In the genomic region with DNA sequence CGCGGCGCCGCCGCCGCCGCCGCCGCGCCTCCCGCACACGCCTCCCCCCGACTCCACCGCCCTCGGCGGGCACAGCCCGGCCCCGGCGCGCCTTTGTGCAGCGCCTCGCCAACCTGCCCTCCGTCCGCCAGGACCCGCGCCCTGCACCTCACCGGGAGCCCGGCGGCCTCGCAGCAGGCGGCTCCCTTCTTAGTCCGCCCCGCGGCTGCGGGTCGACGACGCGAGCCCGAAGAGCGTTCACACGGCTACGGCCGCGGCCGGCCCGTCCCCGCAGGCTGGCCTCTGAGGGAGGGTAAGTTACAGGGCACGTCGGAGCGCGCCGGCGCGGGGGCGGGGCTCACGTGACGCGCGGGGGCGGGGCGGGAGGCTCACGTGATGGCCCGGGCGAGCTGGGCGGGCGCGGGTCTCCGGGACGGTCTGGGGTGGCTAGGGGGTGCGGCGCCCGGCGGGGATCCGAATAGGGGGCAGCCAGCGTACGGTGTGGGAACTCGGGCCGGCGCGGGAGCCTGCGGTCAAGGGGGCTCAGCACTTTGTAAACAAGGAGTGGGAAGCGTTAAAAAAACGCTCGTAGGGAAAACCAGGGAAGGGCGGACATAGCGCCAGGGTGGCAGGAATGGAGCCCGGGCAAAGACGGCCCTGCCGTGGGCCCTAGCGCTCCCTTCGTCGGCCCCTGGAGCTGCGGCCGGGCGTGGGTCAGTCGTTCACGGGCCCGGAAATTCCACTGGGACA, we compare ENCODE assay signal across 1 cellular context.
A peak's percentile ranks its signal among the peaks of the same experiment; 100 is the strongest.
TF ChIP-seq lines count a peak whose summit lies in the region.

A gene with protein sequence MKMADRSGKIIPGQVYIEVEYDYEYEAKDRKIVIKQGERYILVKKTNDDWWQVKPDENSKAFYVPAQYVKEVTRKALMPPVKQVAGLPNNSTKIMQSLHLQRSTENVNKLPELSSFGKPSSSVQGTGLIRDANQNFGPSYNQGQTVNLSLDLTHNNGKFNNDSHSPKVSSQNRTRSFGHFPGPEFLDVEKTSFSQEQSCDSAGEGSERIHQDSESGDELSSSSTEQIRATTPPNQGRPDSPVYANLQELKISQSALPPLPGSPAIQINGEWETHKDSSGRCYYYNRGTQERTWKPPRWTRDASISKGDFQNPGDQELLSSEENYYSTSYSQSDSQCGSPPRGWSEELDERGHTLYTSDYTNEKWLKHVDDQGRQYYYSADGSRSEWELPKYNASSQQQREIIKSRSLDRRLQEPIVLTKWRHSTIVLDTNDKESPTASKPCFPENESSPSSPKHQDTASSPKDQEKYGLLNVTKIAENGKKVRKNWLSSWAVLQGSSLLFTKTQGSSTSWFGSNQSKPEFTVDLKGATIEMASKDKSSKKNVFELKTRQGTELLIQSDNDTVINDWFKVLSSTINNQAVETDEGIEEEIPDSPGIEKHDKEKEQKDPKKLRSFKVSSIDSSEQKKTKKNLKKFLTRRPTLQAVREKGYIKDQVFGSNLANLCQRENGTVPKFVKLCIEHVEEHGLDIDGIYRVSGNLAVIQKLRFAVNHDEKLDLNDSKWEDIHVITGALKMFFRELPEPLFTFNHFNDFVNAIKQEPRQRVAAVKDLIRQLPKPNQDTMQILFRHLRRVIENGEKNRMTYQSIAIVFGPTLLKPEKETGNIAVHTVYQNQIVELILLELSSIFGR (minus strand): TSS at position 301 of the 729 bp plus-strand sequence. CDS start 19,976 bp downstream, outside the sequence.

TF ChIP-seq in K562, 482 proteins besides CTCF, POLR2A, EP300 and RAD21 (continued from another document and continues in another):
- TF ChIP-seq OTX1 (CRISPR knock-in tag; IDR thresholded peaks at IDR 0.05): peak; percentile 73
- TF ChIP-seq, protein P1, sequence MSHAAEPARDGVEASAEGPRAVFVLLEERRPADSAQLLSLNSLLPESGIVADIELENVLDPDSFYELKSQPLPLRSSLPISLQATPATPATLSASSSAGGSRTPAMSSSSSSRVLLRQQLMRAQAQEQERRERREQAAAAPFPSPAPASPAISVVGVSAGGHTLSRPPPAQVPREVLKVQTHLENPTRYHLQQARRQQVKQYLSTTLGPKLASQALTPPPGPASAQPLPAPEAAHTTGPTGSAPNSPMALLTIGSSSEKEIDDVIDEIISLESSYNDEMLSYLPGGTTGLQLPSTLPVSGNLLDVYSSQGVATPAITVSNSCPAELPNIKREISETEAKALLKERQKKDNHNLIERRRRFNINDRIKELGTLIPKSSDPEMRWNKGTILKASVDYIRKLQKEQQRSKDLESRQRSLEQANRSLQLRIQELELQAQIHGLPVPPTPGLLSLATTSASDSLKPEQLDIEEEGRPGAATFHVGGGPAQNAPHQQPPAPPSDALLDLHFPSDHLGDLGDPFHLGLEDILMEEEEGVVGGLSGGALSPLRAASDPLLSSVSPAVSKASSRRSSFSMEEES (CRISPR knock-in tag; IDR thresholded peaks at IDR 0.05): peak; percentile 90
- TF ChIP-seq, protein P2, sequence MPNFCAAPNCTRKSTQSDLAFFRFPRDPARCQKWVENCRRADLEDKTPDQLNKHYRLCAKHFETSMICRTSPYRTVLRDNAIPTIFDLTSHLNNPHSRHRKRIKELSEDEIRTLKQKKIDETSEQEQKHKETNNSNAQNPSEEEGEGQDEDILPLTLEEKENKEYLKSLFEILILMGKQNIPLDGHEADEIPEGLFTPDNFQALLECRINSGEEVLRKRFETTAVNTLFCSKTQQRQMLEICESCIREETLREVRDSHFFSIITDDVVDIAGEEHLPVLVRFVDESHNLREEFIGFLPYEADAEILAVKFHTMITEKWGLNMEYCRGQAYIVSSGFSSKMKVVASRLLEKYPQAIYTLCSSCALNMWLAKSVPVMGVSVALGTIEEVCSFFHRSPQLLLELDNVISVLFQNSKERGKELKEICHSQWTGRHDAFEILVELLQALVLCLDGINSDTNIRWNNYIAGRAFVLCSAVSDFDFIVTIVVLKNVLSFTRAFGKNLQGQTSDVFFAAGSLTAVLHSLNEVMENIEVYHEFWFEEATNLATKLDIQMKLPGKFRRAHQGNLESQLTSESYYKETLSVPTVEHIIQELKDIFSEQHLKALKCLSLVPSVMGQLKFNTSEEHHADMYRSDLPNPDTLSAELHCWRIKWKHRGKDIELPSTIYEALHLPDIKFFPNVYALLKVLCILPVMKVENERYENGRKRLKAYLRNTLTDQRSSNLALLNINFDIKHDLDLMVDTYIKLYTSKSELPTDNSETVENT (CRISPR knock-in tag; IDR thresholded peaks at IDR 0.05): peak; percentile 55; the same call in 1 of the 2 replicates
- TF ChIP-seq, protein P3, sequence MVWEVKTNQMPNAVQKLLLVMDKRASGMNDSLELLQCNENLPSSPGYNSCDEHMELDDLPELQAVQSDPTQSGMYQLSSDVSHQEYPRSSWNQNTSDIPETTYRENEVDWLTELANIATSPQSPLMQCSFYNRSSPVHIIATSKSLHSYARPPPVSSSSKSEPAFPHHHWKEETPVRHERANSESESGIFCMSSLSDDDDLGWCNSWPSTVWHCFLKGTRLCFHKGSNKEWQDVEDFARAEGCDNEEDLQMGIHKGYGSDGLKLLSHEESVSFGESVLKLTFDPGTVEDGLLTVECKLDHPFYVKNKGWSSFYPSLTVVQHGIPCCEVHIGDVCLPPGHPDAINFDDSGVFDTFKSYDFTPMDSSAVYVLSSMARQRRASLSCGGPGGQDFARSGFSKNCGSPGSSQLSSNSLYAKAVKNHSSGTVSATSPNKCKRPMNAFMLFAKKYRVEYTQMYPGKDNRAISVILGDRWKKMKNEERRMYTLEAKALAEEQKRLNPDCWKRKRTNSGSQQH (CRISPR knock-in tag; IDR thresholded peaks at IDR 0.05): peak; percentile 57; the same call in 1 of the 2 replicates
- TF ChIP-seq KDM2B (CRISPR knock-in tag; IDR thresholded peaks at IDR 0.05): 0 out of 2 replicates have a peak, but pooled peaks have one; percentile 30
- peak in 1 of 2 experiments; percentile 60; a peak in 2 of 4 replicates for TF ChIP-seq FOXA3 (CRISPR knock-in tag; conservative IDR thresholded peaks at IDR 0.05 in 1 of 2, IDR thresholded peaks at IDR 0.05 in 1 of 2)
- TF ChIP-seq, protein P4, sequence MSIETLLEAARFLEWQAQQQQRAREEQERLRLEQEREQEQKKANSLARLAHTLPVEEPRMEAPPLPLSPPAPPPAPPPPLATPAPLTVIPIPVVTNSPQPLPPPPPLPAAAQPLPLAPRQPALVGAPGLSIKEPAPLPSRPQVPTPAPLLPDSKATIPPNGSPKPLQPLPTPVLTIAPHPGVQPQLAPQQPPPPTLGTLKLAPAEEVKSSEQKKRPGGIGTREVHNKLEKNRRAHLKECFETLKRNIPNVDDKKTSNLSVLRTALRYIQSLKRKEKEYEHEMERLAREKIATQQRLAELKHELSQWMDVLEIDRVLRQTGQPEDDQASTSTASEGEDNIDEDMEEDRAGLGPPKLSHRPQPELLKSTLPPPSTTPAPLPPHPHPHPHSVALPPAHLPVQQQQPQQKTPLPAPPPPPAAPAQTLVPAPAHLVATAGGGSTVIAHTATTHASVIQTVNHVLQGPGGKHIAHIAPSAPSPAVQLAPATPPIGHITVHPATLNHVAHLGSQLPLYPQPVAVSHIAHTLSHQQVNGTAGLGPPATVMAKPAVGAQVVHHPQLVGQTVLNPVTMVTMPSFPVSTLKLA (conservative IDR thresholded peaks at IDR 0.05): peak; percentile 21 to 49; a peak in 3 of 4 replicates
- TF ChIP-seq BHLHE40 (IDR thresholded peaks at IDR 0.05; ENCODE audit: low read length): peak; percentile 97
- TF ChIP-seq GATAD2B (IDR thresholded peaks at IDR 0.05; ENCODE audit: borderline replicate concordance): peak; percentile 67; the same call in 1 of the 2 replicates
- no peak for TF ChIP-seq NCOA1 (IDR thresholded peaks at IDR 0.05; ENCODE audit: low read depth)
- peak; percentile 78 for TF ChIP-seq CTBP1 (IDR thresholded peaks at IDR 0.05; ENCODE audit: borderline replicate concordance)
- TF ChIP-seq, protein P5, sequence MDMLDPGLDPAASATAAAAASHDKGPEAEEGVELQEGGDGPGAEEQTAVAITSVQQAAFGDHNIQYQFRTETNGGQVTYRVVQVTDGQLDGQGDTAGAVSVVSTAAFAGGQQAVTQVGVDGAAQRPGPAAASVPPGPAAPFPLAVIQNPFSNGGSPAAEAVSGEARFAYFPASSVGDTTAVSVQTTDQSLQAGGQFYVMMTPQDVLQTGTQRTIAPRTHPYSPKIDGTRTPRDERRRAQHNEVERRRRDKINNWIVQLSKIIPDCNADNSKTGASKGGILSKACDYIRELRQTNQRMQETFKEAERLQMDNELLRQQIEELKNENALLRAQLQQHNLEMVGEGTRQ (CRISPR knock-in tag; IDR thresholded peaks at IDR 0.05): peak; percentile 94
- no peak for TF ChIP-seq DDX20 (tag; IDR thresholded peaks at IDR 0.05; ENCODE audit: low read depth)
- TF ChIP-seq, protein P6, sequence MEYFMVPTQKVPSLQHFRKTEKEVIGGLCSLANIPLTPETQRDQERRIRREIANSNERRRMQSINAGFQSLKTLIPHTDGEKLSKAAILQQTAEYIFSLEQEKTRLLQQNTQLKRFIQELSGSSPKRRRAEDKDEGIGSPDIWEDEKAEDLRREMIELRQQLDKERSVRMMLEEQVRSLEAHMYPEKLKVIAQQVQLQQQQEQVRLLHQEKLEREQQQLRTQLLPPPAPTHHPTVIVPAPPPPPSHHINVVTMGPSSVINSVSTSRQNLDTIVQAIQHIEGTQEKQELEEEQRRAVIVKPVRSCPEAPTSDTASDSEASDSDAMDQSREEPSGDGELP (CRISPR knock-in tag; IDR thresholded peaks at IDR 0.05; ENCODE audit: borderline replicate concordance): peak; percentile 7; the same call in 1 of the 2 replicates
- 0 out of 2 replicates have a peak, but pooled peaks have one; percentile 41 for TF ChIP-seq ZNF24 (IDR thresholded peaks at IDR 0.05)
- TF ChIP-seq ZNF695 (CRISPR knock-in tag; IDR thresholded peaks at IDR 0.05): 0 out of 2 replicates have a peak, but pooled peaks have one; percentile 16
- 0 out of 2 replicates have a peak, but pooled peaks have one; percentile 12 for TF ChIP-seq ZNF165 (CRISPR knock-in tag; IDR thresholded peaks at IDR 0.05; ENCODE audit: borderline replicate concordance)
- no peak for TF ChIP-seq PRMT5 (CRISPR knock-in tag; IDR thresholded peaks at IDR 0.05)
- TF ChIP-seq HDAC1 (IDR thresholded peaks at IDR 0.05): peak in 1 of 2 experiments; percentile 32; a peak in 1 of 4 replicates
- TF ChIP-seq, protein P7, sequence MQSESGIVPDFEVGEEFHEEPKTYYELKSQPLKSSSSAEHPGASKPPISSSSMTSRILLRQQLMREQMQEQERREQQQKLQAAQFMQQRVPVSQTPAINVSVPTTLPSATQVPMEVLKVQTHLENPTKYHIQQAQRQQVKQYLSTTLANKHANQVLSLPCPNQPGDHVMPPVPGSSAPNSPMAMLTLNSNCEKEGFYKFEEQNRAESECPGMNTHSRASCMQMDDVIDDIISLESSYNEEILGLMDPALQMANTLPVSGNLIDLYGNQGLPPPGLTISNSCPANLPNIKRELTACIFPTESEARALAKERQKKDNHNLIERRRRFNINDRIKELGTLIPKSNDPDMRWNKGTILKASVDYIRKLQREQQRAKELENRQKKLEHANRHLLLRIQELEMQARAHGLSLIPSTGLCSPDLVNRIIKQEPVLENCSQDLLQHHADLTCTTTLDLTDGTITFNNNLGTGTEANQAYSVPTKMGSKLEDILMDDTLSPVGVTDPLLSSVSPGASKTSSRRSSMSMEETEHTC (IDR thresholded peaks at IDR 0.05): peak; percentile 80; the same call in 1 of the 2 replicates
- peak; percentile 68 for TF ChIP-seq NFIC (IDR thresholded peaks at IDR 0.05)
- TF ChIP-seq, protein P8, sequence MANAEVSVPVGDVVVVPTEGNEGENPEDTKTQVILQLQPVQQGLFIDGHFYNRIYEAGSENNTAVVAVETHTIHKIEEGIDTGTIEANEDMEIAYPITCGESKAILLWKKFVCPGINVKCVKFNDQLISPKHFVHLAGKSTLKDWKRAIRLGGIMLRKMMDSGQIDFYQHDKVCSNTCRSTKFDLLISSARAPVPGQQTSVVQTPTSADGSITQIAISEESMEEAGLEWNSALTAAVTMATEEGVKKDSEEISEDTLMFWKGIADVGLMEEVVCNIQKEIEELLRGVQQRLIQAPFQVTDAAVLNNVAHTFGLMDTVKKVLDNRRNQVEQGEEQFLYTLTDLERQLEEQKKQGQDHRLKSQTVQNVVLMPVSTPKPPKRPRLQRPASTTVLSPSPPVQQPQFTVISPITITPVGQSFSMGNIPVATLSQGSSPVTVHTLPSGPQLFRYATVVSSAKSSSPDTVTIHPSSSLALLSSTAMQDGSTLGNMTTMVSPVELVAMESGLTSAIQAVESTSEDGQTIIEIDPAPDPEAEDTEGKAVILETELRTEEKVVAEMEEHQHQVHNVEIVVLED (CRISPR knock-in tag; IDR thresholded peaks at IDR 0.05): peak; percentile 75
- TF ChIP-seq COPS2 (conservative IDR thresholded peaks at IDR 0.05): no peak
- no peak for TF ChIP-seq JUN (IDR thresholded peaks at IDR 0.05; ENCODE audit: borderline replicate concordance, low read depth, low read length)
- 0 out of 2 replicates have a peak, but pooled peaks have one; percentile 36 for TF ChIP-seq JUN (CRISPR knock-in tag; IDR thresholded peaks at IDR 0.05; ENCODE audit: borderline replicate concordance)
- peak; percentile 32 for TF ChIP-seq PCBP1 (IDR thresholded peaks at IDR 0.05; ENCODE audit: low read depth, low read length, poor library complexity, severe bottlenecking)
- TF ChIP-seq ARID1B (IDR thresholded peaks at IDR 0.05): no peak
- 0 out of 2 replicates have a peak, but pooled peaks have one; percentile 13 for TF ChIP-seq ATF7 (IDR thresholded peaks at IDR 0.05)
- TF ChIP-seq BRD9 (IDR thresholded peaks at IDR 0.05; ENCODE audit: low read depth, partially characterized antibody): no peak
- TF ChIP-seq, protein P9, sequence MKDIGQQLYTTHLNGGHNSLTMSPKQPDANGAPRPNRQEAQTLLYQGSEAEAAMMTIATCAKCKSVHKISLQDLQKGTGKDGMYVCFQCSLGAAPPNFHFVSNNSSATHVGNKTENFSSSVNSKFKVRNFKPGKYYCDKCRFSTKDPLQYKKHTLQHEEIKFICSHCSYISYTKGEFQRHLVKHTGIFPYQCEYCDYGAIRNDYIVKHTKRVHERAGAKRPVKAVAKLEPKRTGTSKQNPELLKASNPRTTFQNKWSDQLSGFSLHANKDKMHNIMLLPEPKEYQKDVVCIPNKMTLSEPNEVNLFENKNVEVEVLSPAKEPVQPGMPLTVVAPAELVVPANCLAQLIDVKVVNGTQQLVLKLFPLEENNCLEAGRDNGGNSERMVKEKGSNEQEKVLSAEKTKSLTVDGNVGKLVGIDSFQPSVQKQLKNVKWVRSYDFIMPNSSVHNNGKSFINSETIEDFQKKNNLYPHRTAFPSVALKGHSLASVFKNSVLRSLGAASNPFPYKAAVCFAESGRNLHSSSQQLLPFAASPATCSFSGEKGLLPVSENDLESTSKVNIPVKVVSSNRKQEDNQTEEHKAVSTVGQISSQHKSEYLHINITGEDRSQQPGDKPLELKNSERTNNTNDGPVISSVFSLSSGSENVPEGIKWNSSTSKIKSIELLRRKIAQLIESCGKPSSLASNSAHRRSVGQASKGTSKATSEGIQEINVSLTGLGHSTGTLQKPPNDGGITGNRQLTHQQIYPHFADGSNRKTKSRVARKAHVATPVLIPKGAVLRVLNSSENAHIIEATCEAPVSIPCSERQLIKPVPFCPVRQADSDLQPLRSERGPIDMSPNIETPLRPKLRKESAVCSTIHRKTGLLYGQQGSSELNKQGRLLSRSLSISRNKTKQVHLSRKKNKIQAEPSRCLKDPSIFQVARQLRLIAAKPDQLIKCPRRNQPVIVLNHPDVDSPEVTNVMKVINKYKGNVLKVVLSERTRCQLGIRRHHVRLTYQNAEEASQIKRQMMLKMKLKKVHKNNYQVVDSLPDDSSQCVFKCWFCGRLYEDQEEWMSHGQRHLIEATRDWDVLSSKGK (CRISPR knock-in tag; IDR thresholded peaks at IDR 0.05): no peak
